Comparison of ENCODE assay signal across 8 cellular contexts in genomic region chr11:46346886-46347636, GRCh38. TPM values are rescaled to one million over a fixed set of nuclear protein-coding genes. Genes with fewer than 3 reads are reported as not detected.
DNase-seq lines count a peak whose midpoint lies in the region; ATAC-seq and TF ChIP-seq lines count a peak whose summit lies in the region.

TSS of gene DGKZ (plus strand) at chr11:46347463. CDS start at chr11:46347660, 197 bp downstream.

- DNase-seq in GM03348 (ENCODE audit: low spot score), result peak; percentile 98
- peak; percentile 80 for DNase-seq in GM23338 (ENCODE audit: low spot score)
- peak; percentile 99 for DNase-seq in activated naive CD8-positive, alpha-beta T cell treated with anti-CD3 and anti-CD28 coated beads, Interleukin-2, amount 10 ng/mL, durations not matched to agents 7 days and 5 days
- DNase-seq in Right ventricle myocardium inferior (ENCODE audit: missing footprints), result peak; percentile 95
- peak; percentile 68 to 71 for DNase-seq in tibial nerve (ENCODE audit: low spot score in 2 of 2)

- peak within 1 kb of the TSS; percentile 79 for H3K9ac ChIP-seq in SU-DHL-6 (ENCODE audit: low read length)
- H3K9ac ChIP-seq in parathyroid adenoma, result no peak within 1 kb of the TSS

- intact Hi-C loops in Right ventricle myocardium inferior (cut with DNase I), result no loop called here

- peak in 1 of 2 donors; percentile 36 for TF ChIP-seq POLR2A in tibial nerve (IDR thresholded peaks at IDR 0.05)

- H3K4me3 ChIP-seq in GM23338 (peak within 1 kb of the TSS; percentile 80), SU-DHL-6 (ENCODE audit: insufficient read depth, low read length, poor library complexity, severe bottlenecking) (peak within 1 kb of the TSS; percentile 73), parathyroid adenoma (ENCODE audit: low read depth, low read length) (peak within 1 kb of the TSS; percentile 49), tibial nerve (peak within 1 kb of the TSS; percentile 70 to 91 (median 80))

- TF ChIP-seq CTCF in GM23338 (conservative IDR thresholded peaks at IDR 0.05; ENCODE audit: low read depth in 2 of 2) (peak; percentile 25 to 83; a peak in 3 of 4 replicates), LNCAP (IDR thresholded peaks at IDR 0.05) (peak; percentile 98), SU-DHL-6 (IDR thresholded peaks at IDR 0.05; ENCODE audit: insufficient read depth, low read length, poor library complexity, severe bottlenecking) (peak; percentile 14), parathyroid adenoma (IDR thresholded peaks at IDR 0.05) (peak; percentile 40), tibial nerve (IDR thresholded peaks at IDR 0.05) (peak; percentile 84 to 100 (median 99))

- H3K27me3 ChIP-seq in GM23338 (ENCODE audit: insufficient read depth), result peaks cover 7% of the 10 kb centered on the region; the same call in 1 of the 2 replicates
- no peaks in the 10 kb centered on the region for H3K27me3 ChIP-seq in SU-DHL-6 (ENCODE audit: low read length)
- no peaks in the 10 kb centered on the region for H3K27me3 ChIP-seq in parathyroid adenoma (ENCODE audit: control insufficient read depth, insufficient read depth, low read length)
- no peaks in the 10 kb centered on the region for H3K27me3 ChIP-seq in tibial nerve

- peaks cover 84% of the 10 kb centered on the region for H3K4me1 Mint-ChIP-seq in GM23338
- H3K4me1 Mint-ChIP-seq in activated naive CD8-positive, alpha-beta T cell treated with anti-CD3 and anti-CD28 coated beads, Interleukin-2, amount 10 ng/mL, durations not matched to agents 7 days and 5 days, result peaks cover 66% of the 10 kb centered on the region

- no peaks in the 10 kb centered on the region for H3K36me3 ChIP-seq in GM23338 (ENCODE audit: insufficient read depth)
- H3K36me3 ChIP-seq in SU-DHL-6 (ENCODE audit: low read length), result no peaks in the 10 kb centered on the region
- H3K36me3 ChIP-seq in parathyroid adenoma (ENCODE audit: control insufficient read depth, insufficient read depth, low read length), result no peaks in the 10 kb centered on the region
- H3K36me3 ChIP-seq in tibial nerve, result no peaks in the 10 kb centered on the region

- H3K27me3 Mint-ChIP-seq in GM23338 (ENCODE audit: insufficient read depth, low read depth, poor library complexity), result peaks cover 8% of the 10 kb centered on the region
- H3K27me3 Mint-ChIP-seq in activated naive CD8-positive, alpha-beta T cell treated with anti-CD3 and anti-CD28 coated beads, Interleukin-2, amount 10 ng/mL, durations not matched to agents 7 days and 5 days, result no peaks in the 10 kb centered on the region

- POLR2A ChIA-PET in activated naive CD8-positive, alpha-beta T cell treated with anti-CD3 and anti-CD28 coated beads, Interleukin-2, amount 10 ng/mL, durations not matched to agents 7 days and 5 days (lab: Charles Lee), result interaction anchor here (0.6 to 1.3 kb wide), 5 partner anchors 10 to 104 kb away, joined by 3 to 4 read pairs (median 3); no protein-coding TSS in a partner anchor

- H3K9me2 ChIP-seq in GM23338 (ENCODE audit: insufficient read depth), result no peaks in the 10 kb centered on the region
- H3K9me2 ChIP-seq in SU-DHL-6 (replicated peaks; ENCODE audit: insufficient read depth, low read length), result no peaks in the 10 kb centered on the region

- H3K4me3 Mint-ChIP-seq in GM23338, result peak within 1 kb of the TSS; percentile 82
- peak within 1 kb of the TSS; percentile 93 for H3K4me3 Mint-ChIP-seq in activated naive CD8-positive, alpha-beta T cell treated with anti-CD3 and anti-CD28 coated beads, Interleukin-2, amount 10 ng/mL, durations not matched to agents 7 days and 5 days

- peaks cover 13% of the 10 kb centered on the region for H4K20me1 ChIP-seq in GM23338 (replicated peaks; ENCODE audit: insufficient read depth)
- no peaks in the 10 kb centered on the region for H4K20me1 ChIP-seq in SU-DHL-6 (ENCODE audit: low read depth, low read length)

- H3K36me3 Mint-ChIP-seq in GM23338 (ENCODE audit: low read depth), result peaks cover 3% of the 10 kb centered on the region; the same call in 2 of the 3 replicates
- H3K36me3 Mint-ChIP-seq in activated naive CD8-positive, alpha-beta T cell treated with anti-CD3 and anti-CD28 coated beads, Interleukin-2, amount 10 ng/mL, durations not matched to agents 7 days and 5 days, result peaks cover 5% of the 10 kb centered on the region

- ATAC-seq in GM23338, result peak; percentile 56
- peak; percentile 48 for ATAC-seq in activated naive CD8-positive, alpha-beta T cell treated with anti-CD3 and anti-CD28 coated beads, Interleukin-2, amount 10 ng/mL, durations not matched to agents 7 days and 5 days (ENCODE audit: low read depth)
- ATAC-seq in Right ventricle myocardium inferior, result peak; percentile 91

- no peaks in the 10 kb centered on the region; the same call in 2 of the 3 replicates for H3K9me3 Mint-ChIP-seq in GM23338
- H3K9me3 Mint-ChIP-seq in activated naive CD8-positive, alpha-beta T cell treated with anti-CD3 and anti-CD28 coated beads, Interleukin-2, amount 10 ng/mL, durations not matched to agents 7 days and 5 days, result no peaks in the 10 kb centered on the region

- peak within 1 kb of the TSS; percentile 57; the same call in 1 of the 2 replicates for H3K27ac Mint-ChIP-seq in GM23338
- peak within 1 kb of the TSS; percentile 94 for H3K27ac Mint-ChIP-seq in activated naive CD8-positive, alpha-beta T cell treated with anti-CD3 and anti-CD28 coated beads, Interleukin-2, amount 10 ng/mL, durations not matched to agents 7 days and 5 days

- H3K4me2 ChIP-seq in GM23338, result peak within 1 kb of the TSS; percentile 92
- peak within 1 kb of the TSS; percentile 79 for H3K4me2 ChIP-seq in SU-DHL-6 (ENCODE audit: low read depth, low read length, poor library complexity, severe bottlenecking)
- peak within 1 kb of the TSS; percentile 81 for H3K4me2 ChIP-seq in parathyroid adenoma (ENCODE audit: low read length)

- H3K79me2 ChIP-seq in GM23338 (replicated peaks; ENCODE audit: insufficient read depth) (peaks cover 37% of the 10 kb centered on the region), SU-DHL-6 (ENCODE audit: insufficient read depth, low read length) (peaks cover 30% of the 10 kb centered on the region), parathyroid adenoma (peaks cover 17% of the 10 kb centered on the region)

- H3K4me1 ChIP-seq in GM23338 (ENCODE audit: insufficient read depth), result peaks cover 78% of the 10 kb centered on the region
- peaks cover 3% of the 10 kb centered on the region for H3K4me1 ChIP-seq in parathyroid adenoma
- peaks cover 0 to 57% (median 27%) of the 10 kb centered on the region in 4 donors for H3K4me1 ChIP-seq in tibial nerve

- H3K27ac ChIP-seq in GM23338 (ENCODE audit: low read depth) (no peak within 1 kb of the TSS), SU-DHL-6 (ENCODE audit: low read depth, low read length) (no peak within 1 kb of the TSS), parathyroid adenoma (no peak within 1 kb of the TSS), tibial nerve (peak within 1 kb of the TSS; percentile 35 to 80 (median 78))

- H2AFZ ChIP-seq in GM23338 (no peak within 1 kb of the TSS), SU-DHL-6 (ENCODE audit: low read depth, low read length, severe bottlenecking) (peak within 1 kb of the TSS; percentile 25), parathyroid adenoma (peak within 1 kb of the TSS; percentile 58)

- 8 to 20% methylated on average over 24 to 37 of the region's 80 CpGs for WGBS in tibial nerve, 2 donors

- TF ChIP-seq EP300 in tibial nerve (IDR thresholded peaks at IDR 0.05), result peak in 1 of 2 donors; percentile 20

- H3K9me3 ChIP-seq in SU-DHL-6 (ENCODE audit: insufficient read depth, low read length) (no peaks in the 10 kb centered on the region), parathyroid adenoma (ENCODE audit: control insufficient read depth, low read length) (no peaks in the 10 kb centered on the region), tibial nerve (no peaks in the 10 kb centered on the region)

- H3F3A ChIP-seq in GM23338 (replicated peaks; ENCODE audit: low read depth) (peaks cover 20% of the 10 kb centered on the region; the same call in 1 of the 2 replicates), SU-DHL-6 (ENCODE audit: insufficient read depth) (no peaks in the 10 kb centered on the region)

TF ChIP-seq in GM23338, 12 proteins besides CTCF, POLR2A, EP300 and RAD21 (continues in another document):
- no peak for TF ChIP-seq ZNF331 (CRISPR knock-in tag; IDR thresholded peaks at IDR 0.05; ENCODE audit: low read depth)
- TF ChIP-seq ZNF114 (CRISPR knock-in tag; IDR thresholded peaks at IDR 0.05), result no peak
- no peak for TF ChIP-seq NANOG (IDR thresholded peaks at IDR 0.05; ENCODE audit: borderline replicate concordance)

RNA-seq across cellular contexts. Expression of gene DGKZ, which starts in this region (rescaled TPM):
- total RNA-seq in GM23338 (2014; rRNA removed; shearing (Covaris generic)), result 148 and 170 TPM in 2 replicates
- polyA plus RNA-seq in GM23338 (2016; fragmentation: Nextera tagmentation; extraction: Ambion mirVana), result 45.1 and 45.7 TPM in 2 replicates
- 100 to 1,000 TPM; 160 to 163 TPM for total RNA-seq in activated naive CD8-positive, alpha-beta T cell treated with anti-CD3 and anti-CD28 coated beads, Interleukin-2, amount 10 ng/mL, durations not matched to agents 7 days and 5 days
- total RNA-seq in Right ventricle myocardium inferior (67.5 TPM), tibial nerve (100 to 1,000 TPM in 1 of 4 donors, 10 to 100 TPM in 3; 41.2 to 105 (median 49.6) TPM)

Comparison
In these comparisons a context has a peak if more than half of its experiments do, and no peak if none do; other contexts are left out.
1. H3K27ac ChIP-seq: peak in tibial nerve (4 of 4); none in GM23338 (single experiment), SU-DHL-6 (single experiment) and parathyroid adenoma (single experiment).
2. CTCF ChIP-seq: peak in every context shown above with its lines; median percentile 99 in tibial nerve; 98 in LNCAP; 54 in GM23338; 40 in parathyroid adenoma; 14 in SU-DHL-6.
3. Peak in every context shown above with its lines, with median percentiles within 50 percentile points of each other: DNase-seq, ATAC-seq, H3K4me2 ChIP-seq and H3K4me3 ChIP-seq.